In genomic region chr16:75129416-75130149, GRCh38 we compare ENCODE assay signal across 1 cellular context.
A peak's percentile ranks its signal among the peaks of the same experiment; 100 is the strongest.
TF ChIP-seq lines count a peak whose summit lies in the region.
"Not testable (repeated sequence)": the region's sequence is repeated elsewhere in the genome, so short reads cannot be mapped to it uniquely, and the experiment has no call there.

No MANE protein-coding gene starts in this region.

TF ChIP-seq in HepG2, 621 proteins besides CTCF, POLR2A, EP300 and RAD21 (continued from another document):
- TF ChIP-seq CREM (IDR thresholded peaks at IDR 0.05) (peak; percentile 62), HOXA5 (CRISPR knock-in tag; IDR thresholded peaks at IDR 0.05) (peak; percentile 81), PPARG (CRISPR knock-in tag; conservative IDR thresholded peaks at IDR 0.05) (0 out of 2 replicates have a peak, but pooled peaks have one; percentile 12), ZNF362 (CRISPR knock-in tag; IDR thresholded peaks at IDR 0.05; ENCODE audit: borderline replicate concordance) (peak; percentile 94), PHF5A (CRISPR knock-in tag; IDR thresholded peaks at IDR 0.05; ENCODE audit: low read depth, unreplicated experiment) (peak; percentile 24), CEBPG (CRISPR knock-in tag; IDR thresholded peaks at IDR 0.05) (peak; percentile 54; the same call in 1 of the 2 replicates), ZSCAN9 (CRISPR knock-in tag; IDR thresholded peaks at IDR 0.05; ENCODE audit: borderline replicate concordance) (0 out of 2 replicates have a peak, but pooled peaks have one; percentile 46), ZNF414 (CRISPR knock-in tag; IDR thresholded peaks at IDR 0.05) (0 out of 2 replicates have a peak, but pooled peaks have one; percentile 1), NFYC (CRISPR knock-in tag; IDR thresholded peaks at IDR 0.05) (peak; percentile 45), RERE (CRISPR knock-in tag; IDR thresholded peaks at IDR 0.05; ENCODE audit: low read depth) (peak; percentile 20; the same call in 1 of the 2 replicates), HMG20A (CRISPR knock-in tag; IDR thresholded peaks at IDR 0.05; ENCODE audit: borderline replicate concordance) (peak; percentile 59; the same call in 1 of the 2 replicates), MEIS1 (CRISPR knock-in tag; IDR thresholded peaks at IDR 0.05; ENCODE audit: borderline replicate concordance) (peak; percentile 46; the same call in 1 of the 2 replicates), SNAPC2 (CRISPR knock-in tag; IDR thresholded peaks at IDR 0.05) (peak; percentile 74; the same call in 1 of the 2 replicates), FOXP1 (CRISPR knock-in tag; IDR thresholded peaks at IDR 0.05) (peak; percentile 24; the same call in 1 of the 2 replicates), PAXIP1 (CRISPR knock-in tag; conservative IDR thresholded peaks at IDR 0.05) (peak; percentile 81), SP140L (CRISPR knock-in tag; IDR thresholded peaks at IDR 0.05; ENCODE audit: borderline replicate concordance) (peak; percentile 41; the same call in 1 of the 2 replicates), ZMYM2 (CRISPR knock-in tag; IDR thresholded peaks at IDR 0.05) (0 out of 2 replicates have a peak, but pooled peaks have one; percentile 48), ASH2L (IDR thresholded peaks at IDR 0.05; ENCODE audit: insufficient read length, low read depth, low read length) (peak; percentile 68), LCORL (IDR thresholded peaks at IDR 0.05) (peak; percentile 54), LCORL (CRISPR knock-in tag; IDR thresholded peaks at IDR 0.05) (peak; percentile 47; the same call in 1 of the 2 replicates), HOXD1 (CRISPR knock-in tag; IDR thresholded peaks at IDR 0.05) (peak; percentile 89), BCL6 (CRISPR knock-in tag; IDR thresholded peaks at IDR 0.05) (peak; percentile 52; the same call in 1 of the 2 replicates), ZNF569 (CRISPR knock-in tag; IDR thresholded peaks at IDR 0.05; ENCODE audit: borderline replicate concordance) (peak; percentile 38; the same call in 1 of the 2 replicates), NCOR1 (IDR thresholded peaks at IDR 0.05; ENCODE audit: borderline replicate concordance, low read length) (peak; percentile 82; the same call in 1 of the 2 replicates), PITX1 (CRISPR knock-in tag; IDR thresholded peaks at IDR 0.05) (peak; percentile 47; the same call in 1 of the 2 replicates), CHD4 (IDR thresholded peaks at IDR 0.05; ENCODE audit: borderline replicate concordance, low read length) (peak; percentile 89; the same call in 1 of the 2 replicates), TEAD3 (CRISPR knock-in tag; optimal IDR thresholded peaks at IDR 0.05; ENCODE audit: borderline replicate concordance) (peak; percentile 37), HOXA3 (CRISPR knock-in tag; IDR thresholded peaks at IDR 0.05) (peak; percentile 54; the same call in 1 of the 2 replicates), HDAC1 (CRISPR knock-in tag; IDR thresholded peaks at IDR 0.05) (peak; percentile 43), FOXJ3 (CRISPR knock-in tag; IDR thresholded peaks at IDR 0.05; ENCODE audit: borderline replicate concordance) (peak; percentile 52; the same call in 1 of the 2 replicates), HNF4A (CRISPR knock-in tag; IDR thresholded peaks at IDR 0.05) (peak; percentile 74), ZNF331 (CRISPR knock-in tag; IDR thresholded peaks at IDR 0.05) (0 out of 2 replicates have a peak, but pooled peaks have one; percentile 32), RARA (CRISPR knock-in tag; IDR thresholded peaks at IDR 0.05) (peak; percentile 85), NFIC (IDR thresholded peaks at IDR 0.05; ENCODE audit: low read length) (peak; percentile 92), NR2C2 (CRISPR knock-in tag; IDR thresholded peaks at IDR 0.05; ENCODE audit: borderline replicate concordance) (peak; percentile 18; the same call in 1 of the 2 replicates), NCOA2 (CRISPR knock-in tag; IDR thresholded peaks at IDR 0.05) (peak; percentile 69; the same call in 1 of the 2 replicates), ZNF276 (CRISPR knock-in tag; IDR thresholded peaks at IDR 0.05; ENCODE audit: low read depth) (peak; percentile 31; the same call in 1 of the 2 replicates), SMAD3 (CRISPR knock-in tag; IDR thresholded peaks at IDR 0.05) (peak; percentile 63; the same call in 1 of the 2 replicates), GATAD2A (CRISPR knock-in tag; IDR thresholded peaks at IDR 0.05) (peak; percentile 66; the same call in 1 of the 2 replicates), MAX (IDR thresholded peaks at IDR 0.05) (peak; percentile 37; the same call in 1 of the 2 replicates), NR2F1 (CRISPR knock-in tag; IDR thresholded peaks at IDR 0.05) (peak; percentile 92 to 99), SIX1 (CRISPR knock-in tag; IDR thresholded peaks at IDR 0.05; ENCODE audit: borderline replicate concordance) (peak; percentile 32; the same call in 1 of the 2 replicates), SOX5 (CRISPR knock-in tag; IDR thresholded peaks at IDR 0.05; ENCODE audit: borderline replicate concordance) (peak; percentile 82; the same call in 1 of the 2 replicates), TBX2 (CRISPR knock-in tag; IDR thresholded peaks at IDR 0.05; ENCODE audit: borderline replicate concordance) (peak; percentile 55; the same call in 1 of the 2 replicates)
- TF ChIP-seq CREM (CRISPR knock-in tag; IDR thresholded peaks at IDR 0.05); FOXP1 (IDR thresholded peaks at IDR 0.05): not testable (repeated sequence)
